In the genomic region with DNA sequence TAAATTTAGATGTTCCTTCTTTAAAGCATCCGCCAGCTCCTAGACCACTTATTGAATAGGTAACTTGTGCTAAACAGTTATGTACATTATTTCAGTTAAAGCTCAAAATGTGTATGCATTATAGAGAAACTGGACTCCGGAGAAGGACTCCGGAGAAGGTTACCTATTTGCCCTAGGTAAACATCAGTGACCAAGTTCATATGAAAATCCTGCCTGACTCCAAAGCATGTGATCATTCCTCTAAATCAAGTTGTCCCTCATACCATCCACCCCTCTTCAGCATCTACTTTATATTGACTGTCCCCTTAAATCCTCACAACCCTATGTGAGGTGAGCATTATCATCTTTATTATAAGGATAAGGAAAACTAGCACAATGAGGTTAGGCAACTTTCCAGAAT, we compare ENCODE assay signal across 29 cellular contexts.
"Had no signal": no experiment of that assay in that cellular context is flagged by ENCODE, and none has a peak within 500 bp of the region (broad histone marks: within the 10 kb centered on the region; RNA-seq: fewer than 3 reads in every experiment).

No MANE protein-coding gene starts in this region.

- H3K4me1 ChIP-seq: ascending aorta had no signal

- H3K27ac Mint-ChIP-seq: activated CD4-positive, alpha-beta memory T cell treated with anti-CD3 and anti-CD28 coated beads, Interleukin-2, amount 10 ng/mL, durations not matched to agents 7 days and 5 days; activated naive CD4-positive, alpha-beta T cell treated with anti-CD3 and anti-CD28 coated beads, Interleukin-2, amount 10 ng/mL, durations not matched to agents 7 days and 5 days; activated naive CD4-positive, alpha-beta T cell treated with anti-CD3 and anti-CD28 coated beads, Interleukin-2, amount 50 U/mL, for 72 hours; activated naive CD8-positive, alpha-beta T cell treated with anti-CD3 and anti-CD28 coated beads, Interleukin-2, amount 10 ng/mL, durations not matched to agents 7 days and 5 days; activated T-cell treated with anti-CD3 and anti-CD28 coated beads, Interleukin-2, amount 50 U/mL, for 24 hours; activated T-cell treated with anti-CD3 and anti-CD28 coated beads, Interleukin-2, amount 50 U/mL, for 72 hours; dendritic cell treated with granulocyte-macrophage colony-stimulating factor and Interleukin-4, amounts not matched to agents 40 ng/mL and 50 ng/mL, for 4 days had no signal

- ATAC-seq: activated naive CD4-positive, alpha-beta T cell treated with anti-CD3 and anti-CD28 coated beads, Interleukin-2, amount 50 U/mL, for 72 hours; activated T-cell treated with anti-CD3 and anti-CD28 coated beads, Interleukin-2, amount 50 U/mL, for 72 hours; foreskin keratinocyte; gastrocnemius medialis; heart left ventricle had no signal

- H3K9me3 Mint-ChIP-seq: activated CD4-positive, alpha-beta memory T cell treated with anti-CD3 and anti-CD28 coated beads, Interleukin-2, amount 10 ng/mL, durations not matched to agents 7 days and 5 days; activated naive CD4-positive, alpha-beta T cell treated with anti-CD3 and anti-CD28 coated beads, Interleukin-2, amount 10 ng/mL, durations not matched to agents 7 days and 5 days; activated naive CD4-positive, alpha-beta T cell treated with anti-CD3 and anti-CD28 coated beads, Interleukin-2, amount 50 U/mL, for 72 hours; activated naive CD8-positive, alpha-beta T cell treated with anti-CD3 and anti-CD28 coated beads, Interleukin-2, amount 10 ng/mL, durations not matched to agents 7 days and 5 days; activated T-cell treated with anti-CD3 and anti-CD28 coated beads, Interleukin-2, amount 50 U/mL, for 24 hours; activated T-cell treated with anti-CD3 and anti-CD28 coated beads, Interleukin-2, amount 50 U/mL, for 72 hours; brain; central memory CD8-positive, alpha-beta T cell; dendritic cell treated with granulocyte-macrophage colony-stimulating factor and Interleukin-4, amounts not matched to agents 40 ng/mL and 50 ng/mL, for 4 days had no signal

- H3K36me3 Mint-ChIP-seq: activated naive CD4-positive, alpha-beta T cell treated with anti-CD3 and anti-CD28 coated beads, Interleukin-2, amount 10 ng/mL, durations not matched to agents 7 days and 5 days had no signal

- H3K9me3 ChIP-seq: ascending aorta, esophagus muscularis mucosa, gastrocnemius medialis, heart left ventricle had no signal

- H3K4me3 Mint-ChIP-seq: activated CD4-positive, alpha-beta memory T cell treated with anti-CD3 and anti-CD28 coated beads, Interleukin-2, amount 10 ng/mL, durations not matched to agents 7 days and 5 days; activated naive CD4-positive, alpha-beta T cell treated with anti-CD3 and anti-CD28 coated beads, Interleukin-2, amount 10 ng/mL, durations not matched to agents 7 days and 5 days; activated naive CD8-positive, alpha-beta T cell treated with anti-CD3 and anti-CD28 coated beads, Interleukin-2, amount 10 ng/mL, durations not matched to agents 7 days and 5 days; activated T-cell treated with anti-CD3 and anti-CD28 coated beads, Interleukin-2, amount 50 U/mL, for 24 hours; activated T-cell treated with anti-CD3 and anti-CD28 coated beads, Interleukin-2, amount 50 U/mL, for 72 hours; brain; central memory CD8-positive, alpha-beta T cell; dendritic cell treated with granulocyte-macrophage colony-stimulating factor and Interleukin-4, amounts not matched to agents 40 ng/mL and 50 ng/mL, for 4 days had no signal

- H3K4me1 Mint-ChIP-seq: activated CD4-positive, alpha-beta memory T cell treated with anti-CD3 and anti-CD28 coated beads, Interleukin-2, amount 10 ng/mL, durations not matched to agents 7 days and 5 days; activated naive CD4-positive, alpha-beta T cell treated with anti-CD3 and anti-CD28 coated beads, Interleukin-2, amount 10 ng/mL, durations not matched to agents 7 days and 5 days had no signal

- H3K36me3 ChIP-seq: ascending aorta, esophagus muscularis mucosa, gastrocnemius medialis, heart left ventricle had no signal

- H3K27ac ChIP-seq: ascending aorta, coronary artery, esophagus muscularis mucosa, foreskin keratinocyte, gastrocnemius medialis, heart left ventricle had no signal

- H3K4me3 ChIP-seq: ascending aorta, coronary artery, dorsolateral prefrontal cortex, esophagus muscularis mucosa, gastrocnemius medialis, heart left ventricle had no signal

- DNase-seq: activated CD4-positive, alpha-beta memory T cell treated with anti-CD3 and anti-CD28 coated beads, Interleukin-2, amount 10 ng/mL, durations not matched to agents 7 days and 5 days; activated CD4-positive, alpha-beta T cell treated with anti-CD3 and anti-CD28 coated beads for 4 hours; activated CD4-positive, alpha-beta T cell treated with anti-CD3 and anti-CD28 coated beads, Interleukin-2, amount 50 U/mL, for 1 hour; activated CD4-positive, CD25-positive, alpha-beta regulatory T cell; activated CD4-positive, CD25-positive, alpha-beta regulatory T cell treated with anti-CD3 and anti-CD28 coated beads, Interleukin-2, amount 50 U/mL, for 72 hours; activated CD8-positive, alpha-beta memory T cell treated with anti-CD3 and anti-CD28 coated beads, Interleukin-2, amount 50 U/mL, for 48 hours; activated gamma-delta T cell; activated naive CD4-positive, alpha-beta T cell; activated naive CD4-positive, alpha-beta T cell treated with anti-CD3 and anti-CD28 coated beads, Interleukin-2, amount 10 ng/mL, durations not matched to agents 7 days and 5 days; activated naive CD8-positive, alpha-beta T cell treated with anti-CD3 and anti-CD28 coated beads, Interleukin-2, amount 10 ng/mL, durations not matched to agents 7 days and 5 days; activated T-cell treated with anti-CD3 and anti-CD28 coated beads for 4 hours; activated T-cell treated with anti-CD3 and anti-CD28 coated beads, Interleukin-2, amount 50 U/mL, for 24 hours; activated T-cell treated with anti-CD3 and anti-CD28 coated beads, Interleukin-2, amount 50 U/mL, for 72 hours; dorsolateral prefrontal cortex; effector memory CD4-positive, alpha-beta T cell; erythroblast; foreskin keratinocyte; gastrocnemius medialis; glutamatergic neuron; heart left ventricle; T-helper 1 cell; T-helper 2 cell had no signal

- H3K27me3 Mint-ChIP-seq: activated CD4-positive, alpha-beta memory T cell treated with anti-CD3 and anti-CD28 coated beads, Interleukin-2, amount 10 ng/mL, durations not matched to agents 7 days and 5 days; activated naive CD4-positive, alpha-beta T cell treated with anti-CD3 and anti-CD28 coated beads, Interleukin-2, amount 10 ng/mL, durations not matched to agents 7 days and 5 days; activated naive CD8-positive, alpha-beta T cell treated with anti-CD3 and anti-CD28 coated beads, Interleukin-2, amount 10 ng/mL, durations not matched to agents 7 days and 5 days; activated T-cell treated with anti-CD3 and anti-CD28 coated beads, Interleukin-2, amount 50 U/mL, for 24 hours; brain; central memory CD8-positive, alpha-beta T cell; dendritic cell treated with granulocyte-macrophage colony-stimulating factor and Interleukin-4, amounts not matched to agents 40 ng/mL and 50 ng/mL, for 4 days had no signal

- H3K27me3 ChIP-seq: ascending aorta, dorsolateral prefrontal cortex, esophagus muscularis mucosa, foreskin keratinocyte, gastrocnemius medialis, heart left ventricle had no signal
